Comparison of ENCODE assay signal across 15 cellular contexts in genomic region chr7:143265017-143265693, GRCh38. TPM values are rescaled to one million over a fixed set of nuclear protein-coding genes. Genes with fewer than 3 reads are reported as not detected.
DNase-seq lines count a peak whose midpoint lies in the region; ATAC-seq and TF ChIP-seq lines count a peak whose summit lies in the region.
"Had no signal": no experiment of that assay in that cellular context is flagged by ENCODE, and none has a peak within 500 bp of the region (broad histone marks: within the 10 kb centered on the region; RNA-seq: fewer than 3 reads in every experiment).

No MANE protein-coding gene starts in this region.

- CTCF ChIA-PET in activated B cell treated with CpG ODN at 0.5 μM for 24 hours (lab: Charles Lee), result interaction anchor here (0.8 kb wide), 1 partner anchor 50 kb away, joined by 3 read pairs; no protein-coding TSS in a partner anchor

- H3K27ac Mint-ChIP-seq in activated B cell treated with CpG ODN at 0.5 μM for 24 hours (peak overlapping the region; percentile 83), HFFc6 (no peak overlapping the region)
- H3K27ac Mint-ChIP-seq: GM23338 had no signal

- TF ChIP-seq CTCF in activated B cell treated with CpG ODN at 0.5 μM for 24 hours (IDR thresholded peaks at IDR 0.05) (no peak), fibroblast of mammary gland (conservative IDR thresholded peaks at IDR 0.05; ENCODE audit: control insufficient read depth, insufficient read depth, low read depth, low read length) (no peak), HFFc6 (IDR thresholded peaks at IDR 0.05) (no peak)

- no peaks in the 10 kb centered on the region for H3K27me3 ChIP-seq in skeletal muscle satellite cell (ENCODE audit: control insufficient read depth, insufficient read depth, low read length)
- H3K27me3 ChIP-seq: ascending aorta had no signal

- H3K36me3 Mint-ChIP-seq in activated T-cell treated with anti-CD3 and anti-CD28 coated beads, Interleukin-2, amount 50 U/mL, for 4 hours (ENCODE audit: insufficient read depth), result peaks cover 27% of the 10 kb centered on the region
- peaks cover 54% of the 10 kb centered on the region for H3K36me3 Mint-ChIP-seq in activated B cell treated with CpG ODN at 0.5 μM for 24 hours (ENCODE audit: low read depth)
- H3K36me3 Mint-ChIP-seq in HFFc6 (ENCODE audit: low read depth), result peaks cover 11% of the 10 kb centered on the region; the same call in 1 of the 2 replicates

- POLR2A ChIA-PET in activated B cell treated with CpG ODN at 0.5 μM for 24 hours (lab: Charles Lee), result interaction anchor here (0.6 to 2.2 kb wide), 3 partner anchors 21 to 429 kb away, joined by 3 to 23 read pairs (median 4); partner anchors contain the start of gene CASP2

- intact Hi-C loops in activated B cell treated with CpG ODN at 0.5 μM for 24 hours (cut with micrococcal nuclease), result no loop called here

- peak overlapping the region; percentile 98 for H3K4me2 ChIP-seq in skeletal muscle satellite cell (ENCODE audit: low read length)

- peaks cover 17% of the 10 kb centered on the region for H3K4me1 ChIP-seq in skeletal muscle satellite cell (ENCODE audit: control insufficient read depth, insufficient read depth, low read length)

- peak overlapping the region; percentile 98 for H3K4me3 Mint-ChIP-seq in activated T-cell treated with anti-CD3 and anti-CD28 coated beads, Interleukin-2, amount 50 U/mL, for 4 hours
- H3K4me3 Mint-ChIP-seq in activated B cell treated with CpG ODN at 0.5 μM for 24 hours (peak overlapping the region; percentile 9), HFFc6 (no peak overlapping the region)

- no peak overlapping the region for H3K4me3 ChIP-seq in fibroblast of mammary gland (ENCODE audit: control insufficient read depth, low read depth, low read length)
- H3K4me3 ChIP-seq in skeletal muscle satellite cell (ENCODE audit: low read length), result peak overlapping the region; percentile 99
- H3K4me3 ChIP-seq: GM23338 had no signal

- no peak for ATAC-seq in activated T-cell treated with anti-CD3 and anti-CD28 coated beads, Interleukin-2, amount 50 U/mL, for 4 hours
- ATAC-seq in activated B cell treated with CpG ODN at 0.5 μM for 24 hours (ENCODE audit: low read depth), result no peak
- ATAC-seq in GM21423 (IDR thresholded peaks at IDR 0.05; ENCODE audit: unreplicated experiment), result no peak
- ATAC-seq: GM23338 had no signal

- H3K9me3 Mint-ChIP-seq in activated T-cell treated with anti-CD3 and anti-CD28 coated beads, Interleukin-2, amount 50 U/mL, for 4 hours, result no peaks in the 10 kb centered on the region
- H3K9me3 Mint-ChIP-seq in activated B cell treated with CpG ODN at 0.5 μM for 24 hours, result no peaks in the 10 kb centered on the region
- no peaks in the 10 kb centered on the region for H3K9me3 Mint-ChIP-seq in HFFc6
- H3K9me3 Mint-ChIP-seq: GM23338 had no signal

- H3K9ac ChIP-seq in skeletal muscle satellite cell (ENCODE audit: low read depth, low read length), result no peak overlapping the region

- peaks cover 48% of the 10 kb centered on the region for H3K4me1 Mint-ChIP-seq in activated T-cell treated with anti-CD3 and anti-CD28 coated beads, Interleukin-2, amount 50 U/mL, for 4 hours (ENCODE audit: low read depth)
- H3K4me1 Mint-ChIP-seq in activated B cell treated with CpG ODN at 0.5 μM for 24 hours (peaks cover 36% of the 10 kb centered on the region), HFFc6 (ENCODE audit: low read depth) (peaks cover 20% of the 10 kb centered on the region)

- H3K36me3 ChIP-seq in skeletal muscle satellite cell (ENCODE audit: insufficient read depth, low read length), result peaks cover 27% of the 10 kb centered on the region

- H3K9me3 ChIP-seq in skeletal muscle satellite cell (replicated peaks; ENCODE audit: low read length), result no peaks in the 10 kb centered on the region
- H3K9me3 ChIP-seq: ascending aorta had no signal

- H3K27me3 Mint-ChIP-seq in activated T-cell treated with anti-CD3 and anti-CD28 coated beads, Interleukin-2, amount 50 U/mL, for 4 hours (ENCODE audit: low read depth), result no peaks in the 10 kb centered on the region
- H3K27me3 Mint-ChIP-seq in activated B cell treated with CpG ODN at 0.5 μM for 24 hours (no peaks in the 10 kb centered on the region), HFFc6 (ENCODE audit: insufficient read depth) (no peaks in the 10 kb centered on the region)

- DNase-seq in activated T-cell treated with anti-CD3 and anti-CD28 coated beads, Interleukin-2, amount 50 U/mL, for 4 hours, result no peak
- DNase-seq in activated T-cell treated with anti-CD3 and anti-CD28 coated beads, Interleukin-2, amount 50 U/mL, for 1 hour, result no peak
- DNase-seq in activated B cell treated with CpG ODN at 0.5 μM for 24 hours (no peak), fibroblast of mammary gland (ENCODE audit: low read depth) (peak; percentile 18), NCI-H2029 treated with DMSO at 0.1 percent for 48 hours (lab: John Stamatoyannopoulos, UW) (no peak), HFFc6 (no peak)
- DNase-seq: activated CD4-positive, CD25-positive, alpha-beta regulatory T cell treated with anti-CD3 and anti-CD28 coated beads, Interleukin-2, amount 50 U/mL, for 72 hours; GDM1; kidney; NCI-H446 had no signal

RNA-seq across cellular contexts. Expression of gene GSTK1, which starts 1.9 kb away (rescaled TPM):
- 10 to 100 TPM; 90.4 to 97.2 (median 96.5) TPM for total RNA-seq in activated T-cell treated with anti-CD3 and anti-CD28 coated beads, Interleukin-2, amount 50 U/mL, for 4 hours
- total RNA-seq in activated B cell treated with CpG ODN at 0.5 μM for 24 hours, result 144 and 150 TPM in 2 replicates
- total RNA-seq in skeletal muscle satellite cell (2012; rRNA removed), result 77.6 and 102 TPM in 2 replicates
- 100 to 1,000 TPM in 2 of 6 experiments, 10 to 100 TPM in 4; 85.6 to 102 (median 89.4) TPM for total RNA-seq in HFFc6 (2021; fragmentation: NEBNext Ultra II Directional; extraction: Animal tissue kit (Norgen Biotek cat#: 25700))

RNA-seq across cellular contexts. Expression of gene TMEM139, which starts 19.6 kb away (rescaled TPM):
- total RNA-seq in activated T-cell treated with anti-CD3 and anti-CD28 coated beads, Interleukin-2, amount 50 U/mL, for 4 hours, result under 1 TPM in 2 of 3 donors, not detected in 1; 0.19 to 0.32 TPM
- 0.34 and 0.47 TPM in 2 replicates for total RNA-seq in activated B cell treated with CpG ODN at 0.5 μM for 24 hours
- total RNA-seq in skeletal muscle satellite cell (2012; rRNA removed), result 0.44 TPM in 1 of 2 replicates, not detected in the other
- total RNA-seq in HFFc6 (2021; fragmentation: NEBNext Ultra II Directional; extraction: Animal tissue kit (Norgen Biotek cat#: 25700)), result under 1 TPM in 1 of 6 experiments, not detected in 5; 0.25 TPM

RNA-seq across cellular contexts. Expression of gene CASP2, which starts 23.0 kb away (rescaled TPM):
- 10 to 100 TPM; 82.2 to 90.5 (median 88.6) TPM for total RNA-seq in activated T-cell treated with anti-CD3 and anti-CD28 coated beads, Interleukin-2, amount 50 U/mL, for 4 hours
- 59.5 and 62.2 TPM in 2 replicates for total RNA-seq in activated B cell treated with CpG ODN at 0.5 μM for 24 hours
- 8.3 and 9.9 TPM in 2 replicates for total RNA-seq in skeletal muscle satellite cell (2012; rRNA removed)
- total RNA-seq in HFFc6 (2021; fragmentation: NEBNext Ultra II Directional; extraction: Animal tissue kit (Norgen Biotek cat#: 25700)), result 10 to 100 TPM; 22.4 to 29.6 (median 25.0) TPM

RNA-seq across cellular contexts. Expression of gene TAS2R40, which starts 43.3 kb away (rescaled TPM):
- total RNA-seq in activated T-cell treated with anti-CD3 and anti-CD28 coated beads, Interleukin-2, amount 50 U/mL, for 4 hours, result not detected
- total RNA-seq in activated B cell treated with CpG ODN at 0.5 μM for 24 hours, result not detected in 2 replicates
- total RNA-seq in skeletal muscle satellite cell (2012; rRNA removed), result not detected in 2 replicates
- not detected for total RNA-seq in HFFc6 (2021; fragmentation: NEBNext Ultra II Directional; extraction: Animal tissue kit (Norgen Biotek cat#: 25700))
- total RNA-seq: ascending aorta, GM23338, kidney, renal cortical epithelial cell had no signal

RNA-seq across cellular contexts. Expression of gene CLCN1, which starts 50.8 kb away (rescaled TPM):
- not detected for total RNA-seq in activated T-cell treated with anti-CD3 and anti-CD28 coated beads, Interleukin-2, amount 50 U/mL, for 4 hours
- not detected in 2 replicates for total RNA-seq in activated B cell treated with CpG ODN at 0.5 μM for 24 hours
- total RNA-seq in skeletal muscle satellite cell (2012; rRNA removed), result not detected in 2 replicates
- total RNA-seq in HFFc6 (2021; fragmentation: NEBNext Ultra II Directional; extraction: Animal tissue kit (Norgen Biotek cat#: 25700)), result not detected
- total RNA-seq: ascending aorta, renal cortical epithelial cell had no signal
